10 cellular contexts compared by ENCODE assay signal in the genomic region with DNA sequence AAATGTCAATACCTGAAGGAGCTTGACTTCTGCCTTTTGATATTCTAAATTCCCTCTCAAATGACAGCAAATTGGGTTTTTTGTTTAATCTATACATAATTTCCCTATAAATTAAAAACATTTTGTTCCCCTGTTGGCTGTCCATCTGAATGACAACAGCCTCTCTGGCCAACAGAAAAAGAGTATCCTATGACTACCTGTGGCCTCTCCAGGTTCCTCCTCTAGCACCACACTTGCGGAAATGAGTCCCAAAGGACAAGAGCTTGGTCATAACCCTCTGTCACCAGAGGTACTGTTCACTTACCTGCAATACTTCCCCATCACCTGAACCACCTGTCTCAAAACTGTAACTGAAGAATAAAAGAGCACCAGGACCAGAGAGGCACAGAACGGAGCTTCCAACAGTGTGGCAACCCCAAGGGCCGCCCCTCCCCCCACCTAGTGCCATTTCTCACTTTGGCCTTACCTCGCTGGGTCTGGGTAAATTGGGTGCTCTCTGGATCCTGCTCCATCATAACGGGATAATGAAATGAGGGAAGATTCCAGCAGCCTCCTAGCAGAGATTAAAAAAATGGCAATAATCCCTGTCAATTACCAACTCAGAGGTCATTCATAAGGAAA.
DNase-seq lines count a peak whose midpoint lies in the region; ATAC-seq, FAIRE-seq and TF ChIP-seq lines count a peak whose summit lies in the region.
"Had no signal": no experiment of that assay in that cellular context is flagged by ENCODE, and none has a peak within 500 bp of the region (broad histone marks: within the 10 kb centered on the region; RNA-seq: fewer than 3 reads in every experiment).

No MANE protein-coding gene starts in this region.

- H2AFZ ChIP-seq in GM23338 (no peak overlapping the region), MM.1S (ENCODE audit: low read length) (no peak overlapping the region), astrocyte (ENCODE audit: low read depth, low read length) (no peak overlapping the region)

- FAIRE-seq in astrocyte (lab: Jason Lieb, UNC), result no peak

- DNase-seq in GM23338 (ENCODE audit: low spot score), result peak; percentile 31
- peak; percentile 1 for DNase-seq in MM.1S
- no peak for DNase-seq in astrocyte (ENCODE audit: low read depth)
- DNase-seq in nephron progenitor cell, result no peak
- no peak for DNase-seq in HFFc6
- DNase-seq in middle frontal gyrus (ENCODE audit: extremely low spot score, low spot score), result no peak
- DNase-seq: ACHN; CD4-positive, CD25-positive, alpha-beta regulatory T cell had no signal

- H3K4me1 ChIP-seq in GM23338 (ENCODE audit: insufficient read depth), result peaks cover 33% of the 10 kb centered on the region
- H3K4me1 ChIP-seq in MM.1S (ENCODE audit: low read length), result no peaks in the 10 kb centered on the region
- H3K4me1 ChIP-seq in astrocyte (ENCODE audit: insufficient read depth, low read length), result no peaks in the 10 kb centered on the region

- H3K4me3 ChIP-seq in GM23338 (peak overlapping the region; percentile 26), MM.1S (ENCODE audit: low read length) (no peak overlapping the region), astrocyte (ENCODE audit: insufficient read depth, low read depth, low read length) (no peak overlapping the region)
- H3K4me3 ChIP-seq: BLaER1 treated with 17β-estradiol and CSF1 and Interleukin-3, amounts not matched to agents 10 nM and 100 nM had no signal

- TF ChIP-seq CTCF in GM23338 (conservative IDR thresholded peaks at IDR 0.05; ENCODE audit: low read depth in 2 of 2) (no peak), MM.1S (IDR thresholded peaks at IDR 0.05; ENCODE audit: low read length) (no peak), astrocyte (IDR thresholded peaks at IDR 0.05; ENCODE audit: insufficient read depth, low read depth, low read length) (no peak), nephron progenitor cell (IDR thresholded peaks at IDR 0.05) (no peak), HFFc6 (IDR thresholded peaks at IDR 0.05) (no peak)

- H3K9ac ChIP-seq in MM.1S (ENCODE audit: low read length) (no peak overlapping the region), astrocyte (ENCODE audit: low read length) (no peak overlapping the region)
- H3K9ac ChIP-seq: BLaER1 treated with 17β-estradiol and CSF1 and Interleukin-3, amounts not matched to agents 10 nM and 100 nM had no signal

- H3K27me3 ChIP-seq in GM23338 (ENCODE audit: insufficient read depth) (no peaks in the 10 kb centered on the region), MM.1S (replicated peaks; ENCODE audit: insufficient read depth, low read length) (no peaks in the 10 kb centered on the region), astrocyte (ENCODE audit: insufficient read depth, low read length) (no peaks in the 10 kb centered on the region)
- H3K27me3 ChIP-seq: BLaER1 treated with 17β-estradiol and CSF1 and Interleukin-3, amounts not matched to agents 10 nM and 100 nM had no signal

- H3K36me3 ChIP-seq in GM23338 (ENCODE audit: insufficient read depth) (no peaks in the 10 kb centered on the region), MM.1S (replicated peaks; ENCODE audit: insufficient read depth, low read length) (no peaks in the 10 kb centered on the region), astrocyte (ENCODE audit: insufficient read depth, low read length) (no peaks in the 10 kb centered on the region)

- H3K9me3 Mint-ChIP-seq in GM23338 (no peaks in the 10 kb centered on the region), astrocyte (ENCODE audit: unreplicated experiment) (no peaks in the 10 kb centered on the region), nephron progenitor cell (no peaks in the 10 kb centered on the region), HFFc6 (no peaks in the 10 kb centered on the region)
- H3K9me3 Mint-ChIP-seq: CD4-positive, CD25-positive, alpha-beta regulatory T cell had no signal

- H3K27ac Mint-ChIP-seq in GM23338 (peak overlapping the region; percentile 10; the same call in 1 of the 2 replicates), astrocyte (ENCODE audit: unreplicated experiment) (peak overlapping the region; percentile 12), nephron progenitor cell (peak overlapping the region; percentile 34), HFFc6 (no peak overlapping the region)

- H3K27me3 Mint-ChIP-seq in GM23338 (ENCODE audit: insufficient read depth, low read depth, poor library complexity), result no peaks in the 10 kb centered on the region
- H3K27me3 Mint-ChIP-seq in astrocyte (ENCODE audit: low read depth, unreplicated experiment), result no peaks in the 10 kb centered on the region
- H3K27me3 Mint-ChIP-seq in nephron progenitor cell (ENCODE audit: low read depth, poor library complexity), result no peaks in the 10 kb centered on the region
- no peaks in the 10 kb centered on the region; the same call in 1 of the 2 replicates for H3K27me3 Mint-ChIP-seq in HFFc6 (ENCODE audit: insufficient read depth)
- H3K27me3 Mint-ChIP-seq: CD4-positive, CD25-positive, alpha-beta regulatory T cell had no signal

- H3K4me1 Mint-ChIP-seq in GM23338 (peaks cover 33% of the 10 kb centered on the region), astrocyte (ENCODE audit: low read depth, unreplicated experiment) (peaks cover 5% of the 10 kb centered on the region), nephron progenitor cell (no peaks in the 10 kb centered on the region), HFFc6 (ENCODE audit: low read depth) (peaks cover 20% of the 10 kb centered on the region)

- peak overlapping the region; percentile 23; the same call in 2 of the 3 replicates for H3K4me3 Mint-ChIP-seq in GM23338
- no peak overlapping the region for H3K4me3 Mint-ChIP-seq in astrocyte (ENCODE audit: unreplicated experiment)
- no peak overlapping the region for H3K4me3 Mint-ChIP-seq in nephron progenitor cell
- no peak overlapping the region for H3K4me3 Mint-ChIP-seq in HFFc6
- H3K4me3 Mint-ChIP-seq: CD4-positive, CD25-positive, alpha-beta regulatory T cell had no signal

- peaks cover 33% of the 10 kb centered on the region for H3K79me2 ChIP-seq in GM23338 (replicated peaks; ENCODE audit: insufficient read depth)
- no peaks in the 10 kb centered on the region; the same call in 1 of the 2 replicates for H3K79me2 ChIP-seq in MM.1S (ENCODE audit: low read length)
- H3K79me2 ChIP-seq in astrocyte (ENCODE audit: insufficient read depth, low read length), result peaks cover 23% of the 10 kb centered on the region

- H3K9me2 ChIP-seq in GM23338 (ENCODE audit: insufficient read depth), result no peaks in the 10 kb centered on the region
- no peaks in the 10 kb centered on the region for H3K9me2 ChIP-seq in MM.1S (replicated peaks; ENCODE audit: insufficient read depth, low read length)

- ATAC-seq in GM23338 (peak; percentile 60), HG03565 (IDR thresholded peaks at IDR 0.05; ENCODE audit: unreplicated experiment) (no peak)

- H3K9me3 ChIP-seq in MM.1S (replicated peaks; ENCODE audit: insufficient read depth, low read length), result no peaks in the 10 kb centered on the region
- H3K9me3 ChIP-seq in astrocyte (ENCODE audit: insufficient read depth, low read depth, low read length), result no peaks in the 10 kb centered on the region

- H3K4me2 ChIP-seq in GM23338, result peak overlapping the region; percentile 64
- H3K4me2 ChIP-seq in MM.1S (ENCODE audit: low read depth, low read length), result no peak overlapping the region
- H3K4me2 ChIP-seq in astrocyte (ENCODE audit: low read length), result no peak overlapping the region
- H3K4me2 ChIP-seq: BLaER1 treated with 17β-estradiol and CSF1 and Interleukin-3, amounts not matched to agents 10 nM and 100 nM had no signal

- 0 out of 2 replicates have a peak, but pooled peaks cover 9% of the 10 kb centered on the region for H4K20me1 ChIP-seq in GM23338 (replicated peaks; ENCODE audit: insufficient read depth)
- no peaks in the 10 kb centered on the region for H4K20me1 ChIP-seq in MM.1S (ENCODE audit: insufficient read depth, low read length)
- H4K20me1 ChIP-seq in astrocyte (ENCODE audit: insufficient read depth, low read length), result peaks cover 54% of the 10 kb centered on the region

- H3F3A ChIP-seq in GM23338 (replicated peaks; ENCODE audit: low read depth) (no peaks in the 10 kb centered on the region), MM.1S (ENCODE audit: insufficient read depth, low read length) (no peaks in the 10 kb centered on the region)

- H3K36me3 Mint-ChIP-seq in GM23338 (ENCODE audit: low read depth), result peaks cover 10% of the 10 kb centered on the region
- peaks cover 15% of the 10 kb centered on the region for H3K36me3 Mint-ChIP-seq in astrocyte (ENCODE audit: low read depth, unreplicated experiment)
- peaks cover 25% of the 10 kb centered on the region for H3K36me3 Mint-ChIP-seq in nephron progenitor cell (ENCODE audit: low read depth)
- H3K36me3 Mint-ChIP-seq in HFFc6 (ENCODE audit: low read depth), result peaks cover 14% of the 10 kb centered on the region

- H3K27ac ChIP-seq in GM23338 (ENCODE audit: low read depth) (peak overlapping the region; percentile 40), MM.1S (ENCODE audit: low read length) (no peak overlapping the region), astrocyte (ENCODE audit: low read depth, low read length) (no peak overlapping the region)
- H3K27ac ChIP-seq: BLaER1 treated with 17β-estradiol and CSF1 and Interleukin-3, amounts not matched to agents 10 nM and 100 nM had no signal

TF ChIP-seq in GM23338, 12 proteins besides CTCF, POLR2A, EP300 and RAD21 (continues in another document):
- TF ChIP-seq EZH2phosphoT487 (IDR thresholded peaks at IDR 0.05; ENCODE audit: unreplicated experiment) (no peak), CREB1 (CRISPR knock-in tag; IDR thresholded peaks at IDR 0.05; ENCODE audit: low read depth) (no peak), POLR2AphosphoS5 (IDR thresholded peaks at IDR 0.05; ENCODE audit: low read depth) (no peak), NANOG (IDR thresholded peaks at IDR 0.05; ENCODE audit: borderline replicate concordance) (no peak), ZNF114 (CRISPR knock-in tag; IDR thresholded peaks at IDR 0.05) (no peak)

Comparison
In these comparisons a context has a peak if more than half of its experiments do, and no peak if none do; other contexts are left out.
1. DNase-seq: peak in GM23338 (single experiment) and MM.1S (single experiment); none in astrocyte (single experiment), nephron progenitor cell (single experiment), HFFc6 (single experiment) and middle frontal gyrus (single experiment).